8 cellular contexts compared by ENCODE assay signal in genomic region chr3:125914768-125915426, GRCh38. TPM values are rescaled to one million over a fixed set of nuclear protein-coding genes. Genes with fewer than 3 reads are reported as not detected.
A peak's percentile ranks its signal among the peaks of the same experiment; 100 is the strongest.
DNase-seq lines count a peak whose midpoint lies in the region; ATAC-seq and TF ChIP-seq lines count a peak whose summit lies in the region.
"Not testable (repeated sequence)": the region's sequence is repeated elsewhere in the genome, so short reads cannot be mapped to it uniquely, and the experiment has no call there.

No MANE protein-coding gene starts in this region.

- H3K79me2 ChIP-seq in PC-9 (ENCODE audit: low read depth) = peaks cover 11% of the 10 kb centered on the region; the same call in 1 of the 2 replicates
- not testable (repeated sequence) for H3K79me2 ChIP-seq in neural progenitor cell (ENCODE audit: low read depth)

- H3K4me1 ChIP-seq in Caco-2; effector memory CD4-positive, alpha-beta T cell (ENCODE audit: control insufficient read depth, insufficient read depth, low read length, poor library complexity, severe bottlenecking); neural progenitor cell: not testable (repeated sequence)
- H3K4me1 ChIP-seq in PC-9 (replicated peaks; ENCODE audit: insufficient read depth) (peaks cover 41% of the 10 kb centered on the region), thoracic aorta (ENCODE audit: control insufficient read depth in 1 of 2, low read depth in 2 of 2) (peaks cover 3 to 16% of the 10 kb centered on the region in 2 donors)

- POLR2A ChIA-PET in Caco-2 (lab: Charles Lee) = not testable (repeated sequence)
- POLR2A ChIA-PET in PC-9 (lab: Charles Lee; ENCODE audit: unreplicated experiment) = interaction anchor here (0.6 kb wide), 1 partner anchor 1957 kb away, joined by 6 read pairs; no protein-coding TSS in a partner anchor

- H3K9me3 ChIP-seq in Caco-2; PC-9 (ENCODE audit: insufficient read depth, low read depth); effector memory CD4-positive, alpha-beta T cell (ENCODE audit: control insufficient read depth, low read length); iPS-18c (ENCODE audit: control insufficient read depth, insufficient read depth, low read length); neural progenitor cell (ENCODE audit: low read depth); thoracic aorta: not testable (repeated sequence)

- H3K4me1 Mint-ChIP-seq in Caco-2 (ENCODE audit: low read depth, unreplicated experiment) = not testable (repeated sequence)
- H3K4me1 Mint-ChIP-seq in IgD-negative memory B cell (peaks cover 4 to 10% (median 9%) of the 10 kb centered on the region in 3 donors), neural progenitor cell (peaks cover 26% of the 10 kb centered on the region)
- H3K4me1 Mint-ChIP-seq in activated T-helper 2 cell treated with anti-CD3 and anti-CD28 coated beads, Interferon-gamma antibody, Interleukin-2, Interleukin-4, amounts not matched to agents 10 μg/mL and 5 μg/mL and 100 μg/mL, durations not matched to agents 14 hours and 24 hours and 36 hours (ENCODE audit: low read depth) = peaks cover 22% of the 10 kb centered on the region

- CTCF ChIA-PET in Caco-2 (lab: Charles Lee) (interaction anchor here (0.6 to 1.3 kb wide), 2 partner anchors 148 to 156 kb away, joined by 3 read pairs; no protein-coding TSS in a partner anchor), PC-9 (lab: Charles Lee) (interaction anchor here (0.6 kb wide), 1 partner anchor 1754 kb away, joined by 4 read pairs; no protein-coding TSS in a partner anchor)

- H3K4me3 ChIP-seq in Caco-2 (ENCODE audit: low read depth, low read length) (peak overlapping the region; percentile 61), PC-9 (peak overlapping the region; percentile 85), iPS-18c (ENCODE audit: insufficient read depth, low read depth, low read length) (peak overlapping the region; percentile 56), neural progenitor cell (peak overlapping the region; percentile 59), thoracic aorta (peak overlapping the region; percentile 94)
- peak overlapping the region; percentile 57 for H3K4me3 ChIP-seq in effector memory CD4-positive, alpha-beta T cell (ENCODE audit: insufficient read depth, low read depth, low read length, poor library complexity, severe bottlenecking)

- H3K27ac ChIP-seq in PC-9 = peak overlapping the region; percentile 49
- peak overlapping the region; percentile 76 for H3K27ac ChIP-seq in effector memory CD4-positive, alpha-beta T cell (ENCODE audit: insufficient read depth, low read length, poor library complexity, severe bottlenecking)
- not testable (repeated sequence) for H3K27ac ChIP-seq in neural progenitor cell
- H3K27ac ChIP-seq in thoracic aorta = peak overlapping the region; percentile 74 to 79

- peak overlapping the region; percentile 86 for H2AFZ ChIP-seq in PC-9
- peak overlapping the region; percentile 69 for H2AFZ ChIP-seq in neural progenitor cell (replicated peaks)

- TSS peak; percentile 50 for BruUV-seq in Caco-2 (replicated peaks; lab: Mats Ljungman, UMichigan)
- not testable (repeated sequence) for BruUV-seq in PC-9 (replicated peaks; lab: Mats Ljungman, UMichigan)

- not testable (repeated sequence) for H3K27ac Mint-ChIP-seq in Caco-2 (ENCODE audit: unreplicated experiment); neural progenitor cell
- H3K27ac Mint-ChIP-seq in IgD-negative memory B cell = peak overlapping the region; percentile 27 to 95 (median 90)
- peak overlapping the region; percentile 49 for H3K27ac Mint-ChIP-seq in activated T-helper 2 cell treated with anti-CD3 and anti-CD28 coated beads, Interferon-gamma antibody, Interleukin-2, Interleukin-4, amounts not matched to agents 10 μg/mL and 5 μg/mL and 100 μg/mL, durations not matched to agents 14 hours and 24 hours and 36 hours

- not testable (repeated sequence) for H3K36me3 Mint-ChIP-seq in Caco-2 (ENCODE audit: insufficient read depth, unreplicated experiment); IgD-negative memory B cell; activated T-helper 2 cell treated with anti-CD3 and anti-CD28 coated beads, Interferon-gamma antibody, Interleukin-2, Interleukin-4, amounts not matched to agents 10 μg/mL and 5 μg/mL and 100 μg/mL, durations not matched to agents 14 hours and 24 hours and 36 hours (ENCODE audit: low read depth); neural progenitor cell

- H3K27me3 ChIP-seq in Caco-2 (replicated peaks; ENCODE audit: control insufficient read depth, insufficient read depth, low read length); PC-9 (ENCODE audit: insufficient read depth, low read depth); effector memory CD4-positive, alpha-beta T cell (replicated peaks; ENCODE audit: control insufficient read depth, insufficient read depth, low read length, poor library complexity, severe bottlenecking); neural progenitor cell; thoracic aorta (replicated peaks; ENCODE audit: insufficient read depth): not testable (repeated sequence)

- H3F3A ChIP-seq in PC-9 (ENCODE audit: insufficient read depth, low read depth) = peaks cover 27% of the 10 kb centered on the region; the same call in 1 of the 2 replicates
- not testable (repeated sequence) for H3F3A ChIP-seq in neural progenitor cell (ENCODE audit: low read depth)

- peak overlapping the region; percentile 69 for H3K4me3 Mint-ChIP-seq in Caco-2 (ENCODE audit: unreplicated experiment)
- peak overlapping the region; percentile 93 to 98 (median 97) for H3K4me3 Mint-ChIP-seq in IgD-negative memory B cell
- H3K4me3 Mint-ChIP-seq in activated T-helper 2 cell treated with anti-CD3 and anti-CD28 coated beads, Interferon-gamma antibody, Interleukin-2, Interleukin-4, amounts not matched to agents 10 μg/mL and 5 μg/mL and 100 μg/mL, durations not matched to agents 14 hours and 24 hours and 36 hours (ENCODE audit: low read depth) = peak overlapping the region; percentile 76
- H3K4me3 Mint-ChIP-seq in neural progenitor cell = peak overlapping the region; percentile 88

- H3K9ac ChIP-seq in neural progenitor cell = not testable (repeated sequence)

- not testable (repeated sequence) for H4K20me1 ChIP-seq in PC-9 (ENCODE audit: insufficient read depth); neural progenitor cell (ENCODE audit: low read depth)

- H3K27me3 Mint-ChIP-seq in Caco-2 (ENCODE audit: insufficient read depth, unreplicated experiment); IgD-negative memory B cell; activated T-helper 2 cell treated with anti-CD3 and anti-CD28 coated beads, Interferon-gamma antibody, Interleukin-2, Interleukin-4, amounts not matched to agents 10 μg/mL and 5 μg/mL and 100 μg/mL, durations not matched to agents 14 hours and 24 hours and 36 hours (ENCODE audit: low read depth); neural progenitor cell (ENCODE audit: insufficient read depth, low read depth): not testable (repeated sequence)

- not testable (repeated sequence) for DNase-seq in Caco-2; PC-9; effector memory CD4-positive, alpha-beta T cell; neural progenitor cell (ENCODE audit: low spot score); thoracic aorta (ENCODE audit: low spot score)
- DNase-seq in activated T-helper 2 cell treated with anti-CD3 and anti-CD28 coated beads, Interferon-gamma antibody, Interleukin-2, Interleukin-4, amounts not matched to agents 10 μg/mL and 5 μg/mL and 100 μg/mL, durations not matched to agents 14 hours and 24 hours and 36 hours (ENCODE audit: low spot score) = peak; percentile 14

- H3K9me3 Mint-ChIP-seq in Caco-2 (ENCODE audit: unreplicated experiment); IgD-negative memory B cell; activated T-helper 2 cell treated with anti-CD3 and anti-CD28 coated beads, Interferon-gamma antibody, Interleukin-2, Interleukin-4, amounts not matched to agents 10 μg/mL and 5 μg/mL and 100 μg/mL, durations not matched to agents 14 hours and 24 hours and 36 hours; neural progenitor cell: not testable (repeated sequence)

- not testable (repeated sequence) for H3K36me3 ChIP-seq in Caco-2 (ENCODE audit: control insufficient read depth, insufficient read depth, low read length); PC-9 (ENCODE audit: low read depth); effector memory CD4-positive, alpha-beta T cell (ENCODE audit: control insufficient read depth, insufficient read depth, low read length); neural progenitor cell; thoracic aorta

- intact Hi-C loops in Caco-2 (cut with micrococcal nuclease; ENCODE audit: unreplicated experiment) (loop anchor here (5.0 to 10.0 kb wide), 3 partner anchors 148 to 318 kb away; partner anchors contain the start of genes OSBPL11 and SLC41A3), PC-9 (cut with micrococcal nuclease; ENCODE audit: unreplicated experiment) (loop anchor here (5.0 kb wide), 2 partner anchors 148 to 212 kb away; no protein-coding TSS in a partner anchor)
- intact Hi-C loops in activated T-helper 2 cell treated with anti-CD3 and anti-CD28 coated beads, Interferon-gamma antibody, Interleukin-2, Interleukin-4, amounts not matched to agents 10 μg/mL and 5 μg/mL and 100 μg/mL, durations not matched to agents 14 hours and 24 hours and 36 hours (cut with micrococcal nuclease) = loop anchor here (10.0 kb wide), 1 partner anchor 150 kb away; no protein-coding TSS in a partner anchor

- H3K9me2 ChIP-seq in PC-9 (ENCODE audit: insufficient read depth) = not testable (repeated sequence)

- H3K4me2 ChIP-seq in PC-9 = peak overlapping the region; percentile 98
- H3K4me2 ChIP-seq in neural progenitor cell = peak overlapping the region; percentile 75

- not testable (repeated sequence) for ATAC-seq in thoracic aorta (ENCODE audit: insufficient number of reproducible peaks, low FRiP score, low read depth)

- not testable (repeated sequence) for TF ChIP-seq CTCF in Caco-2 (IDR thresholded peaks at IDR 0.05; ENCODE audit: insufficient read depth in 1 of 2, low read depth in 1 of 2, low read length in 1 of 2, severe bottlenecking in 1 of 2, unreplicated experiment in 1 of 2); PC-9 (conservative IDR thresholded peaks at IDR 0.05); neural progenitor cell (IDR thresholded peaks at IDR 0.05); thoracic aorta (IDR thresholded peaks at IDR 0.05)

RNA-seq across cellular contexts. Expression of gene ROPN1B, which starts 54.1 kb away (rescaled TPM):
- total RNA-seq in Caco-2 (2022) = 0.30 TPM in 1 of 2 replicates, not detected in the other
- not detected for polyA plus RNA-seq in IgD-negative memory B cell
- 0.50 and 0.85 TPM in 2 replicates for total RNA-seq in PC-9 (2021)
- total RNA-seq in activated T-helper 2 cell treated with anti-CD3 and anti-CD28 coated beads, Interferon-gamma antibody, Interleukin-2, Interleukin-4, amounts not matched to agents 10 μg/mL and 5 μg/mL and 100 μg/mL, durations not matched to agents 14 hours and 24 hours and 36 hours = not detected in 2 replicates
- total RNA-seq in neural progenitor cell (ENCODE audit: low replicate concordance) = 0.12 TPM in 1 of 2 replicates, not detected in the other
- total RNA-seq in thoracic aorta = not detected
